Comparison of ENCODE assay signal across 8 cellular contexts in genomic region chr12:121812921-121813896, GRCh38. TPM values are rescaled to one million over a fixed set of nuclear protein-coding genes. Genes with fewer than 3 reads are reported as not detected.
DNase-seq lines count a peak whose midpoint lies in the region; ATAC-seq and TF ChIP-seq lines count a peak whose summit lies in the region.

No MANE protein-coding gene starts in this region.

- ATAC-seq in DND-41 (ENCODE audit: insufficient read depth, low read depth) (no peak), RWPE2 (ENCODE audit: low read depth) (no peak), HG03565 (IDR thresholded peaks at IDR 0.05; ENCODE audit: unreplicated experiment) (no peak), HG03469 (IDR thresholded peaks at IDR 0.05; ENCODE audit: unreplicated experiment) (no peak), HG02884 (IDR thresholded peaks at IDR 0.05; ENCODE audit: unreplicated experiment) (no peak)

- H3K79me2 ChIP-seq in DND-41 (ENCODE audit: insufficient read depth, low read length) (peaks cover 94% of the 10 kb centered on the region), parathyroid adenoma (peaks cover 55% of the 10 kb centered on the region)

- peak overlapping the region; percentile 86 for H3K27ac ChIP-seq in DND-41 (ENCODE audit: low read length)
- H3K27ac ChIP-seq in RWPE2 (ENCODE audit: poor library complexity, severe bottlenecking): peak overlapping the region; percentile 15
- H3K27ac ChIP-seq in esophagus squamous epithelium: peak overlapping the region; percentile 47 to 80 (median 66)
- no peak overlapping the region for H3K27ac ChIP-seq in parathyroid adenoma

- DNase-seq in DND-41 (no peak), RWPE2 (ENCODE audit: low spot score) (peak; percentile 59), esophagus squamous epithelium (lab: John Stamatoyannopoulos, UW) (no peak), mucosa of gallbladder (ENCODE audit: low spot score) (no peak)

- peak overlapping the region; percentile 88 for H3K4me2 ChIP-seq in DND-41 (ENCODE audit: insufficient read depth, low read length)
- peak overlapping the region; percentile 90 for H3K4me2 ChIP-seq in parathyroid adenoma (ENCODE audit: low read length)

- 28 to 31% methylated on average over 6 to 9 of the region's 25 CpGs for WGBS in esophagus squamous epithelium, 2 donors

- TF ChIP-seq CTCF in DND-41 (IDR thresholded peaks at IDR 0.05; ENCODE audit: borderline replicate concordance, extremely low read depth, low read length, poor library complexity, severe bottlenecking) (no peak), RWPE2 (IDR thresholded peaks at IDR 0.05; ENCODE audit: poor library complexity, severe bottlenecking) (no peak), esophagus squamous epithelium (IDR thresholded peaks at IDR 0.05) (no peak), parathyroid adenoma (IDR thresholded peaks at IDR 0.05) (no peak)

- H3K4me1 ChIP-seq in DND-41 (ENCODE audit: insufficient read depth, low read length): peaks cover 56% of the 10 kb centered on the region
- peaks cover 9% of the 10 kb centered on the region for H3K4me1 ChIP-seq in RWPE2 (ENCODE audit: insufficient read depth, poor library complexity, severe bottlenecking)
- H3K4me1 ChIP-seq in esophagus squamous epithelium: peaks cover 34 to 47% (median 36%) of the 10 kb centered on the region in 3 donors
- H3K4me1 ChIP-seq in parathyroid adenoma: peaks cover 9% of the 10 kb centered on the region

- peaks cover 76% of the 10 kb centered on the region for H4K20me1 ChIP-seq in DND-41 (ENCODE audit: insufficient read depth, low read length)

- H3K9ac ChIP-seq in DND-41 (ENCODE audit: low read depth, low read length) (peak overlapping the region; percentile 50; the same call in 1 of the 2 replicates), parathyroid adenoma (no peak overlapping the region)

- no peaks in the 10 kb centered on the region for H3K9me3 ChIP-seq in DND-41 (ENCODE audit: insufficient read depth, low read length, severe bottlenecking)
- H3K9me3 ChIP-seq in RWPE2 (ENCODE audit: severe bottlenecking): no peaks in the 10 kb centered on the region
- no peaks in the 10 kb centered on the region for H3K9me3 ChIP-seq in esophagus squamous epithelium
- H3K9me3 ChIP-seq in parathyroid adenoma (ENCODE audit: control insufficient read depth, low read length): no peaks in the 10 kb centered on the region

- H3K27me3 ChIP-seq in DND-41 (ENCODE audit: insufficient read depth, low read length, poor library complexity) (no peaks in the 10 kb centered on the region), RWPE2 (ENCODE audit: insufficient read depth, poor library complexity, severe bottlenecking) (no peaks in the 10 kb centered on the region), esophagus squamous epithelium (no peaks in the 10 kb centered on the region), parathyroid adenoma (ENCODE audit: control insufficient read depth, insufficient read depth, low read length) (no peaks in the 10 kb centered on the region)

- intact Hi-C loops in esophagus squamous epithelium (cut with DNase I): loop anchor here (10.0 kb wide), 1 partner anchor 72 kb away; the partner anchor contains the start of gene PSMD9

- TF ChIP-seq POLR2A in esophagus squamous epithelium (IDR thresholded peaks at IDR 0.05): no peak

- no peak overlapping the region for H2AFZ ChIP-seq in DND-41 (ENCODE audit: low read depth, low read length)
- H2AFZ ChIP-seq in parathyroid adenoma: no peak overlapping the region

- H3K4me3 ChIP-seq in DND-41 (ENCODE audit: low read depth in 1 of 2, low read length in 2 of 2) (no peak overlapping the region; a peak in 1 of 4 replicates), RWPE2 (ENCODE audit: severe bottlenecking) (peak overlapping the region; percentile 33), esophagus squamous epithelium (peak overlapping the region; percentile 46 to 62 (median 61)), parathyroid adenoma (ENCODE audit: low read depth, low read length) (no peak overlapping the region)

- H3K36me3 ChIP-seq in DND-41 (ENCODE audit: insufficient read depth, low read length) (peaks cover 90% of the 10 kb centered on the region), RWPE2 (ENCODE audit: low read depth) (peaks cover 71% of the 10 kb centered on the region), esophagus squamous epithelium (peaks cover 50 to 93% (median 53%) of the 10 kb centered on the region in 3 donors), parathyroid adenoma (ENCODE audit: control insufficient read depth, insufficient read depth, low read length) (no peaks in the 10 kb centered on the region)

RNA-seq across cellular contexts. Expression of gene SETD1B, which starts 9.4 kb away (rescaled TPM):
- total RNA-seq in esophagus squamous epithelium: 10 to 100 TPM in 3 of 4 donors, 1 to 10 TPM in 1; 5.6 to 14.4 (median 10.6) TPM
- total RNA-seq in mucosa of gallbladder: 35.5 TPM

RNA-seq across cellular contexts. Expression of gene RHOF, which starts 19.7 kb away (rescaled TPM):
- total RNA-seq in esophagus squamous epithelium (10 to 100 TPM in 1 of 4 donors, 1 to 10 TPM in 3; 3.2 to 20.4 (median 6.2) TPM), mucosa of gallbladder (30.8 TPM)

RNA-seq across cellular contexts. Expression of gene HPD, which starts 45.5 kb away (rescaled TPM):
- total RNA-seq in esophagus squamous epithelium (1 to 10 TPM in 1 of 4 donors, not detected in 3; 1.3 TPM), mucosa of gallbladder (2.8 TPM)

Comparison
In these comparisons a context has a peak if more than half of its experiments do, and no peak if none do; other contexts are left out.
1. H3K4me3 ChIP-seq: peak in RWPE2 (single experiment) and esophagus squamous epithelium (4 of 4); none in DND-41 (0 of 2) and parathyroid adenoma (single experiment).